ENCODE assay signal across 18 cellular contexts in the genomic region with DNA sequence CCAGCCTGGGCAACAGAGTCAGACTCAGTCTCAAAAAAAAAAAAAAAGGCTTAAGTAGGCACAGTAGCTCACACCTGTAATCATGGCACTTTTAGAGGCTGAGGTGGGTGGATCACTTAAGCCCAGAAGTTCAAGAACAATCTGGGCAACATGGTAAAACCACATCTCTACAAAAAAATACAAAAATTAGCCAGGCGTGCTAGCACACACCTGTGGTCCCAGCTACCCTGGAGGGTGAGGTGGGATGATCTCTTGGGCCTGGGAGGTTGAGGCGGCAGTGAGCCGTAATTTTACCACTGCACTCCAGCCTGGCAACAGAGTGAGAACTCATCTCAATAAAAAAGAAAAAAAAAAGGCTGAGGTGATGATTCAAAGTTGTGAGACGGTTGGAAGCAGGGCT.
"Had no signal": no experiment of that assay in that cellular context is flagged by ENCODE, and none has a peak within 500 bp of the region (broad histone marks: within the 10 kb centered on the region; RNA-seq: fewer than 3 reads in every experiment).

No MANE protein-coding gene starts in this region.

- DNase-seq: activated CD4-positive, alpha-beta T cell treated with anti-CD3 and anti-CD28 coated beads, Interleukin-2, amount 10 ng/mL, durations not matched to agents 24 days and 14 days; activated naive CD4-positive, alpha-beta T cell treated with anti-CD3 and anti-CD28 coated beads, Interleukin-2, amount 50 U/mL, for 16 hours; amniotic stem cell; body of pancreas; caudate nucleus; esophagus squamous epithelium; hippocampal formation; left ventricle myocardium superior; mesenchymal stem cell; occipital lobe; stimulated activated CD4-positive, alpha-beta T cell treated with anti-CD3 and anti-CD28 coated beads, Interleukin-2, amount 100 ng/mL, for 48 hours; stimulated activated naive B cell treated with anti-CD40 and anti-IgM and Interleukin-4, amounts not matched to agents 10 μg/mL and 1 μg/mL and 100 μg/mL, for 72 hours; substantia nigra; T-helper 2 cell; transverse colon had no signal

- H3K4me1 ChIP-seq: body of pancreas, esophagus squamous epithelium, transverse colon had no signal

- H3K9me3 ChIP-seq: body of pancreas had no signal

- H3K27ac ChIP-seq: body of pancreas, esophagus squamous epithelium, transverse colon had no signal

- H3K36me3 ChIP-seq: esophagus squamous epithelium, transverse colon had no signal

- H3K4me3 Mint-ChIP-seq: activated CD4-positive, alpha-beta T cell treated with anti-CD3 and anti-CD28 coated beads, Interleukin-2, amount 10 ng/mL, durations not matched to agents 24 days and 14 days; natural killer cell treated with Interleukin-12 subunit alpha and Interleukin-12 subunit beta and Interleukin-15 and Interleukin-18, amount 100 ng/mL, for 72 hours; stimulated activated naive B cell treated with anti-CD40 and anti-IgM and Interleukin-4, amounts not matched to agents 10 μg/mL and 1 μg/mL and 100 μg/mL, for 72 hours; WTC11 had no signal

- H3K27me3 Mint-ChIP-seq: activated CD4-positive, alpha-beta T cell treated with anti-CD3 and anti-CD28 coated beads, Interleukin-2, amount 10 ng/mL, durations not matched to agents 24 days and 14 days; natural killer cell treated with Interleukin-12 subunit alpha and Interleukin-12 subunit beta and Interleukin-15 and Interleukin-18, amount 100 ng/mL, for 72 hours; stimulated activated naive B cell treated with anti-CD40 and anti-IgM and Interleukin-4, amounts not matched to agents 10 μg/mL and 1 μg/mL and 100 μg/mL, for 72 hours had no signal

- H3K27ac Mint-ChIP-seq: activated CD4-positive, alpha-beta T cell treated with anti-CD3 and anti-CD28 coated beads, Interleukin-2, amount 10 ng/mL, durations not matched to agents 24 days and 14 days; activated T-helper 2 cell treated with anti-CD3 and anti-CD28 coated beads, Interferon-gamma antibody, Interleukin-2, Interleukin-4, amounts not matched to agents 10 μg/mL and 5 μg/mL and 100 μg/mL, durations not matched to agents 14 hours and 24 hours and 36 hours; WTC11 had no signal

- H3K27me3 ChIP-seq: body of pancreas, esophagus squamous epithelium, transverse colon had no signal

- ATAC-seq: body of pancreas; left ventricle myocardium superior; natural killer cell treated with Interleukin-12 subunit alpha and Interleukin-12 subunit beta and Interleukin-15 and Interleukin-18, amount 100 ng/mL, for 72 hours; WTC11 had no signal

- H3K4me3 ChIP-seq: body of pancreas, esophagus squamous epithelium, transverse colon had no signal
